ENCODE assay signal across 7 cellular contexts in the genomic region with DNA sequence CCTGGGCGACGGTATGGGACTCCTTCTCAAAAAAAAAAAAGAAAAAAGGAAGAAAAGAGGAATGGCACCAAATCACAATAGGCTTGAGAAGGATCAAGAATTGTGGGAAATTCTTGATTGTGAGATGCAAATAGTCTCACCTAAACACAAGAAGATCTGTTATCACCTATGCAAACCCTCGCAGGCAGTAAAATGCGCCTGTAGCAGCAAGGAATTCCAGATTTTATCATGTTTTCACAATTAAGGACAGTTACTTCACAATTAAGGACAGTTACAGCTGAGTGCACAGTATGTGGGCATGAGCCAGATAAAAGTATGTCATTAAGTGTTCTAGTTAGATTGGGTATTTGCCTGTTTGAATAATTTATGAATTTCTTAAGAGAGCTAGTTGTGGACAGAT.
"Had no signal": no experiment of that assay in that cellular context is flagged by ENCODE, and none has a peak within 500 bp of the region (broad histone marks: within the 10 kb centered on the region; RNA-seq: fewer than 3 reads in every experiment).

No MANE protein-coding gene starts in this region.

- H3K27me3 Mint-ChIP-seq: IgD-negative memory B cell had no signal

- H3K36me3 Mint-ChIP-seq: IgD-negative memory B cell had no signal

- H3K4me3 ChIP-seq: K562 had no signal

- DNase-seq: IMR-90, KBM-7, KG1 had no signal

- H3K27ac Mint-ChIP-seq: IgD-negative memory B cell had no signal

- ATAC-seq: HepG2, K562 had no signal

- H3K4me3 Mint-ChIP-seq: IgD-negative memory B cell had no signal

- H3K4me1 Mint-ChIP-seq: IgD-negative memory B cell had no signal

- H3K27ac ChIP-seq: HL-60 had no signal
